1 cellular context compared by ENCODE assay signal in genomic region chr16:49527621-49528020, GRCh38.
TF ChIP-seq lines count a peak whose summit lies in the region.

No MANE protein-coding gene starts in this region.

TF ChIP-seq in GM23338, 12 proteins besides CTCF, POLR2A, EP300 and RAD21 (continued from another document):
- no peak for TF ChIP-seq ZNF462 (CRISPR knock-in tag; IDR thresholded peaks at IDR 0.05)
- no peak for TF ChIP-seq REST (IDR thresholded peaks at IDR 0.05; ENCODE audit: unreplicated experiment)
- no peak for TF ChIP-seq ZNF114 (CRISPR knock-in tag; IDR thresholded peaks at IDR 0.05)
